In genomic region chr2:95165371-95166064, GRCh38 we compare ENCODE assay signal across 8 cellular contexts. TPM values are rescaled to one million over a fixed set of nuclear protein-coding genes. Genes with fewer than 3 reads are reported as not detected.
DNase-seq lines count a peak whose midpoint lies in the region; ATAC-seq and TF ChIP-seq lines count a peak whose summit lies in the region.

ZNF2 (plus strand) TSS chr2:95165809; CDS start chr2:95176227, 10,418 bp downstream.

- H3K27me3 ChIP-seq in hepatocyte, result no peaks in the 10 kb centered on the region
- no peaks in the 10 kb centered on the region for H3K27me3 ChIP-seq in rectal smooth muscle tissue (ENCODE audit: control insufficient read depth, insufficient read depth, low read length)
- no peaks in the 10 kb centered on the region for H3K27me3 ChIP-seq in aorta (ENCODE audit: control insufficient read depth in 1 of 2, insufficient read depth in 2 of 2, low read length in 1 of 2)

- intact Hi-C loops in aorta (cut with DNase I), result loop anchor here (5.0 kb wide), 2 partner anchors 43 to 237 kb away; partner anchors contain the start of genes FAHD2A (in 1 of the 2) and MRPS5 (in 1 of the 2)

- DNase-seq in NCI-H2029 treated with DMSO at 0.1 percent for 48 hours (lab: John Stamatoyannopoulos, UW) (peak; percentile 85), T1000 (lab: John Stamatoyannopoulos, UW) (peak; percentile 92), astrocyte of the hippocampus (ENCODE audit: low read depth, low spot score) (peak; percentile 99), hepatocyte (ENCODE audit: low spot score) (peak; percentile 99), aorta (peak; percentile 99)

- H3K4me3 ChIP-seq in hepatocyte (peak within 1 kb of the TSS; percentile 73), rectal smooth muscle tissue (ENCODE audit: low read length) (peak within 1 kb of the TSS; percentile 86), aorta (ENCODE audit: low read length in 2 of 2) (peak within 1 kb of the TSS; percentile 55 to 97)

- peaks cover 29% of the 10 kb centered on the region for H3K79me2 ChIP-seq in hepatocyte

- ATAC-seq in GM18511 (IDR thresholded peaks at IDR 0.05; ENCODE audit: unreplicated experiment) (peak; percentile 93), HG03025 (IDR thresholded peaks at IDR 0.05; ENCODE audit: low FRiP score, unreplicated experiment) (peak; percentile 96), aorta (ENCODE audit: low FRiP score) (peak; percentile 98)

- H3K4me2 ChIP-seq in hepatocyte, result peak within 1 kb of the TSS; percentile 93

- no peaks in the 10 kb centered on the region for H4K20me1 ChIP-seq in hepatocyte (ENCODE audit: insufficient read depth, poor library complexity, severe bottlenecking)

- TF ChIP-seq CTCF in hepatocyte (IDR thresholded peaks at IDR 0.05; ENCODE audit: poor library complexity), result no peak

- no peaks in the 10 kb centered on the region for H3K36me3 ChIP-seq in hepatocyte (replicated peaks; ENCODE audit: insufficient read depth, low read depth)
- H3K36me3 ChIP-seq in rectal smooth muscle tissue (ENCODE audit: control insufficient read depth, insufficient read depth, low read length), result no peaks in the 10 kb centered on the region
- H3K36me3 ChIP-seq in aorta (ENCODE audit: control insufficient read depth in 1 of 2, insufficient read depth in 2 of 2, low read length in 1 of 2), result no peaks in the 10 kb centered on the region

- H3K4me1 ChIP-seq in hepatocyte (ENCODE audit: insufficient read depth), result peaks cover 14% of the 10 kb centered on the region
- H3K4me1 ChIP-seq in rectal smooth muscle tissue (ENCODE audit: control insufficient read depth, insufficient read depth, low read length), result peaks cover 8% of the 10 kb centered on the region
- H3K4me1 ChIP-seq in aorta (ENCODE audit: control insufficient read depth in 1 of 2, insufficient read depth in 2 of 2, low read length in 2 of 2), result no peaks in the 10 kb centered on the region

- peak within 1 kb of the TSS; percentile 96 for H3K9ac ChIP-seq in rectal smooth muscle tissue (ENCODE audit: low read length)

- H3K9me3 ChIP-seq in hepatocyte (ENCODE audit: low read depth), result no peaks in the 10 kb centered on the region
- no peaks in the 10 kb centered on the region for H3K9me3 ChIP-seq in aorta (ENCODE audit: control insufficient read depth, low read length)

- peak within 1 kb of the TSS; percentile 91 for H2AFZ ChIP-seq in hepatocyte

- H3K27ac ChIP-seq in hepatocyte (peak within 1 kb of the TSS; percentile 99), rectal smooth muscle tissue (ENCODE audit: low read depth, low read length) (peak within 1 kb of the TSS; percentile 97), aorta (ENCODE audit: low read depth in 1 of 2, low read length in 2 of 2) (peak within 1 kb of the TSS; percentile 10 to 94)

- 2% methylated on average over 54 of the region's 56 CpGs for WGBS in hepatocyte (ENCODE audit: low lambda C conversion rate, missing lambda C conversion rate)
- WGBS in aorta, 2 donors, result 0 to 1% methylated on average over 56 of the region's 56 CpGs

- H3K9me2 ChIP-seq in hepatocyte (replicated peaks; ENCODE audit: insufficient read depth), result no peaks in the 10 kb centered on the region

RNA-seq across cellular contexts. Expression of gene ZNF2, which starts in this region (rescaled TPM):
- total RNA-seq in hepatocyte (3.7 and 4.5 TPM in 2 replicates), aorta (1 to 10 TPM; 3.1 to 5.9 TPM)
- polyA plus RNA-seq in hepatocyte (2.1 and 2.2 TPM in 2 replicates), aorta (1 to 10 TPM; 1.3 to 2.3 TPM)

Comparison
In these comparisons a context has a peak if more than half of its experiments do, and no peak if none do; other contexts are left out.
1. Peak in every context shown above with its lines: DNase-seq, ATAC-seq, H3K4me3 ChIP-seq and H3K27ac ChIP-seq.